1 cellular context compared by ENCODE assay signal in genomic region chr3:133865136-133865855, GRCh38.
TF ChIP-seq lines count a peak whose summit lies in the region.

No MANE protein-coding gene starts in this region.

TF ChIP-seq in K562, 482 proteins besides CTCF, POLR2A, EP300 and RAD21:
- TF ChIP-seq, protein P1, sequence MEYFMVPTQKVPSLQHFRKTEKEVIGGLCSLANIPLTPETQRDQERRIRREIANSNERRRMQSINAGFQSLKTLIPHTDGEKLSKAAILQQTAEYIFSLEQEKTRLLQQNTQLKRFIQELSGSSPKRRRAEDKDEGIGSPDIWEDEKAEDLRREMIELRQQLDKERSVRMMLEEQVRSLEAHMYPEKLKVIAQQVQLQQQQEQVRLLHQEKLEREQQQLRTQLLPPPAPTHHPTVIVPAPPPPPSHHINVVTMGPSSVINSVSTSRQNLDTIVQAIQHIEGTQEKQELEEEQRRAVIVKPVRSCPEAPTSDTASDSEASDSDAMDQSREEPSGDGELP (CRISPR knock-in tag; IDR thresholded peaks at IDR 0.05; ENCODE audit: borderline replicate concordance): peak; percentile 32; the same call in 1 of the 2 replicates
- no peak for TF ChIP-seq CCAR2 (IDR thresholded peaks at IDR 0.05; ENCODE audit: low read depth, low read length)
